ENCODE assay signal across 9 cellular contexts in genomic region chrX:155768036-155768769, GRCh38.
A peak's percentile ranks its signal among the peaks of the same experiment; 100 is the strongest.
DNase-seq lines count a peak whose midpoint lies in the region; ATAC-seq, FAIRE-seq and TF ChIP-seq lines count a peak whose summit lies in the region.
"Had no signal": no experiment of that assay in that cellular context is flagged by ENCODE, and none has a peak within 500 bp of the region (broad histone marks: within the 10 kb centered on the region; RNA-seq: fewer than 3 reads in every experiment).

No MANE protein-coding gene starts in this region.

- TF ChIP-seq EP300 in upper lobe of left lung (IDR thresholded peaks at IDR 0.05) = no peak

- H3K9me1 ChIP-seq in keratinocyte (ENCODE audit: control insufficient read depth, extremely low read depth, insufficient read depth, low read length) = no peaks in the 10 kb centered on the region

- peaks cover 2% of the 10 kb centered on the region for H3K4me1 Mint-ChIP-seq in activated naive CD4-positive, alpha-beta T cell treated with anti-CD3 and anti-CD28 coated beads for 36 hours (ENCODE audit: low read depth)

- intact Hi-C loops in activated naive CD4-positive, alpha-beta T cell treated with anti-CD3 and anti-CD28 coated beads for 36 hours (cut with micrococcal nuclease) = loop anchor here (5.0 to 10.0 kb wide), 2 partner anchors 156 to 503 kb away; partner anchors contain the start of genes RAB39B, SPRY3 and TMLHE

- CTCF ChIA-PET in activated naive CD4-positive, alpha-beta T cell treated with anti-CD3 and anti-CD28 coated beads for 36 hours (lab: Charles Lee) = no interaction called here

- no peaks in the 10 kb centered on the region for H3K36me3 Mint-ChIP-seq in activated naive CD4-positive, alpha-beta T cell treated with anti-CD3 and anti-CD28 coated beads for 36 hours (ENCODE audit: low read depth)

- H3K79me2 ChIP-seq in keratinocyte (ENCODE audit: control insufficient read depth, insufficient read depth, low read length) = no peaks in the 10 kb centered on the region

- peak overlapping the region; percentile 72 for H3K4me2 ChIP-seq in keratinocyte (ENCODE audit: control insufficient read depth, extremely low read depth, insufficient read depth, low read depth, low read length)

- TF ChIP-seq POLR2A in upper lobe of left lung (IDR thresholded peaks at IDR 0.05) = no peak

- H3K36me3 ChIP-seq in keratinocyte (ENCODE audit: control insufficient read depth in 2 of 2, extremely low read depth in 1 of 2, insufficient read depth in 2 of 2, low read length in 2 of 2) (no peaks in the 10 kb centered on the region), upper lobe of left lung (no peaks in the 10 kb centered on the region)
- H3K36me3 ChIP-seq: pancreas had no signal

- H3K27me3 ChIP-seq in keratinocyte (ENCODE audit: control insufficient read depth, extremely low read depth, insufficient read depth, low read length) = no peaks in the 10 kb centered on the region
- H3K27me3 ChIP-seq in upper lobe of left lung = no peaks in the 10 kb centered on the region
- H3K27me3 ChIP-seq: pancreas had no signal

- H3K4me1 ChIP-seq in keratinocyte (ENCODE audit: control insufficient read depth, extremely low read depth, insufficient read depth, low read length) (peaks cover 3% of the 10 kb centered on the region), upper lobe of left lung (no peaks in the 10 kb centered on the region)
- H3K4me1 ChIP-seq: pancreas had no signal

- H3K4me3 ChIP-seq in astrocyte of the cerebellum (ENCODE audit: low read depth, low read length) = peak overlapping the region; percentile 54
- peak overlapping the region; percentile 25 to 63 (median 53) for H3K4me3 ChIP-seq in keratinocyte (ENCODE audit: control insufficient read depth in 2 of 3, extremely low read depth in 1 of 3, insufficient read depth in 2 of 3, low read depth in 1 of 3, low read length in 3 of 3)
- peak overlapping the region in 3 of 4 donors; percentile 7 to 41 (median 29) for H3K4me3 ChIP-seq in upper lobe of left lung

- no peak overlapping the region for H3K9ac ChIP-seq in keratinocyte (ENCODE audit: control insufficient read depth, extremely low read depth, insufficient read depth, low read length)

- in situ Hi-C loops in astrocyte of the cerebellum (cut with HindIII; ENCODE audit: low sequenced_read_pairs) = no loop called here

- dilution Hi-C loops in keratinocyte (cut with MboI; ENCODE audit: extremely low pct_ligation_motif_present, low sequenced_read_pairs) = no loop called here

- peak overlapping the region; percentile 77 for H3K4me3 Mint-ChIP-seq in activated naive CD4-positive, alpha-beta T cell treated with anti-CD3 and anti-CD28 coated beads for 36 hours

- H4K20me1 ChIP-seq in keratinocyte (ENCODE audit: control insufficient read depth, extremely low read depth, insufficient read depth, low read length) = no peaks in the 10 kb centered on the region

- FAIRE-seq in keratinocyte (lab: Jason Lieb, UNC) = no peak
- FAIRE-seq: pancreas had no signal

- no peak for DNase-seq in activated naive CD4-positive, alpha-beta T cell treated with anti-CD3 and anti-CD28 coated beads for 36 hours
- no peak for DNase-seq in activated naive CD4-positive, alpha-beta T cell (lab: John Stamatoyannopoulos, UW)
- DNase-seq in astrocyte of the cerebellum (ENCODE audit: low read depth) (no peak), keratinocyte (ENCODE audit: low read depth, low spot score) (no peak), upper lobe of left lung (peak in 1 of 2 donors; percentile 66), UCSD-AML1 (lab: John Stamatoyannopoulos, UW; ENCODE audit: unreplicated experiment) (no peak), NCI-H524 treated with DMSO at 0.1 percent for 48 hours (lab: John Stamatoyannopoulos, UW) (no peak)

- TF ChIP-seq CTCF in astrocyte of the cerebellum (IDR thresholded peaks at IDR 0.05; ENCODE audit: low read depth, low read length, missing control alignments) = no peak
- TF ChIP-seq CTCF in keratinocyte (optimal IDR thresholded peaks at IDR 0.05 in 1 of 3, IDR thresholded peaks at IDR 0.05 in 1 of 3, conservative IDR thresholded peaks at IDR 0.05 in 1 of 3; ENCODE audit: extremely low read depth in 1 of 3, insufficient read depth in 2 of 3, low read length in 3 of 3) = no peak
- TF ChIP-seq CTCF in upper lobe of left lung (IDR thresholded peaks at IDR 0.05) = no peak

- peak overlapping the region; percentile 72 for H2AFZ ChIP-seq in keratinocyte (ENCODE audit: control insufficient read depth, low read length)

- H3K27me3 Mint-ChIP-seq in activated naive CD4-positive, alpha-beta T cell treated with anti-CD3 and anti-CD28 coated beads for 36 hours (ENCODE audit: low read depth) = no peaks in the 10 kb centered on the region

- no peak overlapping the region for H3K27ac Mint-ChIP-seq in activated naive CD4-positive, alpha-beta T cell treated with anti-CD3 and anti-CD28 coated beads for 36 hours

- 56 to 63% methylated on average over 20 to 21 of the region's 21 CpGs for WGBS in upper lobe of left lung, 2 donors

- ATAC-seq in upper lobe of left lung (ENCODE audit: low FRiP score in 2 of 2) = peak in 1 of 2 donors; percentile 25
- no peak for ATAC-seq in GM21423 (IDR thresholded peaks at IDR 0.05; ENCODE audit: unreplicated experiment)

- H3K27ac ChIP-seq in keratinocyte (ENCODE audit: control insufficient read depth, insufficient read depth, low read length) (no peak overlapping the region), upper lobe of left lung (no peak overlapping the region)
- H3K27ac ChIP-seq: pancreas had no signal

- H3K9me3 Mint-ChIP-seq in activated naive CD4-positive, alpha-beta T cell treated with anti-CD3 and anti-CD28 coated beads for 36 hours = no peaks in the 10 kb centered on the region

- H3K9me3 ChIP-seq in keratinocyte (ENCODE audit: control insufficient read depth, low read depth, low read length) (no peaks in the 10 kb centered on the region), upper lobe of left lung (no peaks in the 10 kb centered on the region)
- H3K9me3 ChIP-seq: pancreas had no signal
